In the genomic region with DNA sequence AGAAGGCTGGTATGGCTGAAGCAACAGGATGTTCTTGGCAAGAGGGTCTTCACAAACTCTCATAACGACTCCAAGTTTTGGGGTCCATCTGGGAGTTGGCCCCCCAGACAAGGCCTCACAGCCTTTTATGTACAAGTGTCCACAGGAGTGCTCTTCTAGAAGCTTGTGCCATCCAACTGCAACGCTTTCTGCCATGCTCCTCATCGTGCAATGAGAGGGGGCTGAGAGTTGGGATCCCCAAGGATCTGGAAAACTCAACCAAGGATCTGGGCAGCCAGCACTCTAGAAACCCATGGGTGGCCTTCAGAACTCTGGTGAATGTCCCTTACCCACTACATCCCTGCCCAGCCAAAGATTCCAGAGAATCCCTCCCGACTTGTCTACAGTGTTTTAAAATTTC, we compare ENCODE assay signal across 34 cellular contexts. TPM values are rescaled to one million over a fixed set of nuclear protein-coding genes. Genes with fewer than 3 reads are reported as not detected.
"Had no signal": no experiment of that assay in that cellular context is flagged by ENCODE, and none has a peak within 500 bp of the region (broad histone marks: within the 10 kb centered on the region; RNA-seq: fewer than 3 reads in every experiment).

No MANE protein-coding gene starts in this region.

- H3K27me3 ChIP-seq: adrenal gland, body of pancreas, breast epithelium, MG63 had no signal

- H3K9me3 ChIP-seq: adrenal gland, body of pancreas, breast epithelium, MG63 had no signal

- DNase-seq: activated B cell treated with CpG ODN at 0.5 μM for 24 hours; activated CD4-positive, alpha-beta memory T cell treated with anti-CD3 and anti-CD28 coated beads for 36 hours; activated CD4-positive, alpha-beta T cell treated with anti-CD3 and anti-CD28 coated beads for 4 hours; activated CD4-positive, alpha-beta T cell treated with anti-CD3 and anti-CD28 coated beads, Interleukin-2, amount 50 U/mL, for 1 hour; activated CD4-positive, CD25-positive, alpha-beta regulatory T cell treated with anti-CD3 and anti-CD28 coated beads, Interleukin-2, amount 50 U/mL, for 72 hours; activated gamma-delta T cell treated with Interleukin-2 at 50 U/mL for 16 hours; activated naive CD4-positive, alpha-beta T cell treated with anti-CD3 and anti-CD28 coated beads for 36 hours; activated T-cell treated with anti-CD3 and anti-CD28 coated beads for 4 hours; activated T-cell treated with anti-CD3 and anti-CD28 coated beads, Interleukin-2, amount 50 U/mL, for 4 hours; body of pancreas; caudate nucleus; Kasumi-1; KG1; MG63; MV-4-11; NCI-H1092; NCI-H1436 treated with DMSO at 0.1 percent for 48 hours; NCI-H1694 treated with DMSO at 0.1 percent for 48 hours; NCI-H2029; NCI-H345; NCI-H524 treated with DMSO at 0.1 percent for 48 hours; SIG-M5; SW 1271; T-helper 1 cell; T-helper 2 cell; T-helper 9 cell had no signal

- H3K27ac ChIP-seq: adrenal gland, body of pancreas, breast epithelium, VCaP had no signal

- H3K36me3 ChIP-seq: adrenal gland, breast epithelium, MG63 had no signal

- H3K4me3 ChIP-seq: adrenal gland, body of pancreas, breast epithelium, MG63 had no signal

- ATAC-seq: activated naive CD4-positive, alpha-beta T cell treated with anti-CD3 and anti-CD28 coated beads, Interleukin-2, amount 50 U/mL, for 72 hours; activated T-cell treated with anti-CD3 and anti-CD28 coated beads, Interleukin-2, amount 50 U/mL, for 4 hours; body of pancreas; Panc1 had no signal

- H3K4me1 ChIP-seq: adrenal gland, breast epithelium had no signal

RNA-seq across cellular contexts. Expression of a gene that starts 8.5 kb away (rescaled TPM):
- total RNA-seq: activated B cell treated with CpG ODN at 0.5 μM for 24 hours; activated CD4-positive, alpha-beta memory T cell treated with anti-CD3 and anti-CD28 coated beads for 36 hours; activated naive CD4-positive, alpha-beta T cell treated with anti-CD3 and anti-CD28 coated beads for 36 hours; activated naive CD4-positive, alpha-beta T cell treated with anti-CD3 and anti-CD28 coated beads, Interleukin-2, amount 50 U/mL, for 72 hours; activated T-helper 1 cell treated with anti-CD3 and anti-CD28 coated beads, Interleukin-12 subunit alpha, Interleukin-12 subunit beta, Interleukin-2, Interleukin-4 antibody, amounts not matched to agents 30 ng/mL and 10 ng/mL and 1 ng/mL, durations not matched to agents 14 hours and 24 hours and 36 hours; astrocyte had no signal

RNA-seq across cellular contexts. Expression of a gene that starts 12.5 kb away (rescaled TPM):
- total RNA-seq: activated B cell treated with CpG ODN at 0.5 μM for 24 hours; activated CD4-positive, alpha-beta memory T cell treated with anti-CD3 and anti-CD28 coated beads for 36 hours; activated naive CD4-positive, alpha-beta T cell treated with anti-CD3 and anti-CD28 coated beads for 36 hours; activated naive CD4-positive, alpha-beta T cell treated with anti-CD3 and anti-CD28 coated beads, Interleukin-2, amount 50 U/mL, for 72 hours; activated T-helper 1 cell treated with anti-CD3 and anti-CD28 coated beads, Interleukin-12 subunit alpha, Interleukin-12 subunit beta, Interleukin-2, Interleukin-4 antibody, amounts not matched to agents 30 ng/mL and 10 ng/mL and 1 ng/mL, durations not matched to agents 14 hours and 24 hours and 36 hours; NCI-H460 had no signal
